Comparison of ENCODE assay signal across 1 cellular context in genomic region chr2:232321817-232322559, GRCh38.
TF ChIP-seq lines count a peak whose summit lies in the region.

No MANE protein-coding gene starts in this region.

TF ChIP-seq in HepG2, 621 proteins besides CTCF, POLR2A, EP300 and RAD21:
- 0 out of 2 replicates have a peak, but pooled peaks have one; percentile 37 for TF ChIP-seq FOXO4 (CRISPR knock-in tag; conservative IDR thresholded peaks at IDR 0.05)
- no peak for TF ChIP-seq HDAC2 (CRISPR knock-in tag; IDR thresholded peaks at IDR 0.05)
